Comparison of ENCODE assay signal across 1 cellular context in genomic region chr5:28708472-28708871, GRCh38.
TF ChIP-seq lines count a peak whose summit lies in the region.

No MANE protein-coding gene starts in this region.

TF ChIP-seq in HepG2, 621 proteins besides CTCF, POLR2A, EP300 and RAD21 (continued from another document):
- TF ChIP-seq MAFF (IDR thresholded peaks at IDR 0.05; ENCODE audit: low read depth, low read length) (peak; percentile 67), ZBTB8A (CRISPR knock-in tag; IDR thresholded peaks at IDR 0.05; ENCODE audit: borderline replicate concordance, low read depth) (no peak), ZNF629 (CRISPR knock-in tag; conservative IDR thresholded peaks at IDR 0.05) (no peak)
